ENCODE assay signal across 31 cellular contexts in the genomic region with DNA sequence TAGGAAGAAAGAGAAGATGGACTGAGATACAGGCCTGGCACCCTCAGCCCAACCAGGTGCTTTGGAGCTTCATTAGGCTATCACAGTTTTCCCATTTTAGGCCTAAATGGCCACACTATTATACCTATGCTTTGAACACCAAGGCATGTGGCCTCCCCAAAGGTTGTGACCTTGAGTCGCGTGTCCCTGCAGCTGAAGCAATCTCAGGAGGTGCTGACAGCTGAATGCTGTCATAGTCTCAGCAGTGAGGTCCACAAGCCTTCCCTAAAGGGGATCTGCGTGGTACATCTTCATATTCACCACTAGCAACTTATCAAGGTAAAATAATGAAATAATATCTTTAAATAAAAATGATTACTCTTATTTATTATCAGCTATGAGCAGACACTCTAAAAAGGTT.
"Had no signal": no experiment of that assay in that cellular context is flagged by ENCODE, and none has a peak within 500 bp of the region (broad histone marks: within the 10 kb centered on the region; RNA-seq: fewer than 3 reads in every experiment).

No MANE protein-coding gene starts in this region.

- H3K36me3 ChIP-seq: ascending aorta, SJCRH30 had no signal

- DNase-seq: activated CD4-positive, alpha-beta T cell treated with anti-CD3 and anti-CD28 coated beads, Interleukin-2, amount 10 ng/mL, durations not matched to agents 7 days and 5 days; activated CD4-positive, alpha-beta T cell treated with anti-CD3 and anti-CD28 coated beads, Interleukin-2, amount 50 U/mL, for 48 hours; activated CD8-positive, alpha-beta T cell treated with anti-CD3 and anti-CD28 coated beads, Interleukin-2, amount 10 ng/mL, durations not matched to agents 7 days and 5 days; activated gamma-delta T cell; activated naive CD4-positive, alpha-beta T cell treated with Interleukin-2 at 50 U/mL for 16 hours; activated naive CD8-positive, alpha-beta T cell treated with anti-CD3 and anti-CD28 coated beads, Interleukin-2, amount 10 ng/mL, durations not matched to agents 7 days and 5 days; activated T-cell treated with anti-CD3 and anti-CD28 coated beads, Interleukin-2, amount 50 U/mL, for 24 hours; amygdala; body of pancreas; central memory CD4-positive, alpha-beta T cell; Karpas-422; KBM-7; NCI-H1105; NCI-H187 treated with DMSO at 0.1 percent for 48 hours; NCI-H2081; NCI-H2171 treated with DMSO at 0.1 percent for 48 hours; NCI-H2227 treated with DMSO at 0.1 percent for 48 hours; NCI-H446; NCI-H510A treated with DMSO at 0.1 percent for 48 hours; NCI-H526 treated with DMSO at 0.1 percent for 48 hours; NCI-H774; PC-9; SJCRH30; T1000 had no signal

- H3K36me3 Mint-ChIP-seq: activated naive CD4-positive, alpha-beta T cell treated with anti-CD3 and anti-CD28 coated beads, Interleukin-2, amount 50 U/mL, for 24 hours; activated naive CD8-positive, alpha-beta T cell treated with anti-CD3 and anti-CD28 coated beads, Interleukin-2, amount 10 ng/mL, durations not matched to agents 7 days and 5 days had no signal

- H3K4me1 ChIP-seq: ascending aorta, body of pancreas, SJCRH30 had no signal

- H3K9me3 Mint-ChIP-seq: activated CD4-positive, alpha-beta T cell treated with anti-CD3 and anti-CD28 coated beads, Interleukin-2, amount 10 ng/mL, durations not matched to agents 7 days and 5 days; activated naive CD4-positive, alpha-beta T cell treated with anti-CD3 and anti-CD28 coated beads, Interleukin-2, amount 50 U/mL, for 24 hours; activated naive CD8-positive, alpha-beta T cell treated with anti-CD3 and anti-CD28 coated beads, Interleukin-2, amount 10 ng/mL, durations not matched to agents 7 days and 5 days; activated T-helper 2 cell treated with anti-CD3 and anti-CD28 coated beads, Interferon-gamma antibody, Interleukin-2, Interleukin-4, amounts not matched to agents 10 μg/mL and 5 μg/mL and 100 μg/mL, durations not matched to agents 14 hours and 24 hours and 36 hours had no signal

- H2AFZ ChIP-seq: PC-9 had no signal

- ATAC-seq: activated CD8-positive, alpha-beta T cell treated with anti-CD3 and anti-CD28 coated beads, Interleukin-2, amount 10 ng/mL, durations not matched to agents 7 days and 5 days; body of pancreas had no signal

- H3K27ac Mint-ChIP-seq: activated CD4-positive, alpha-beta T cell treated with anti-CD3 and anti-CD28 coated beads, Interleukin-2, amount 10 ng/mL, durations not matched to agents 7 days and 5 days; activated CD8-positive, alpha-beta T cell treated with anti-CD3 and anti-CD28 coated beads, Interleukin-2, amount 10 ng/mL, durations not matched to agents 7 days and 5 days; activated naive CD4-positive, alpha-beta T cell treated with anti-CD3 and anti-CD28 coated beads, Interleukin-2, amount 50 U/mL, for 24 hours; activated naive CD8-positive, alpha-beta T cell treated with anti-CD3 and anti-CD28 coated beads, Interleukin-2, amount 10 ng/mL, durations not matched to agents 7 days and 5 days; activated T-cell treated with anti-CD3 and anti-CD28 coated beads, Interleukin-2, amount 50 U/mL, for 24 hours; activated T-helper 2 cell treated with anti-CD3 and anti-CD28 coated beads, Interferon-gamma antibody, Interleukin-2, Interleukin-4, amounts not matched to agents 10 μg/mL and 5 μg/mL and 100 μg/mL, durations not matched to agents 14 hours and 24 hours and 36 hours had no signal

- H3K4me2 ChIP-seq: PC-9 had no signal

- H3K9me3 ChIP-seq: ascending aorta, body of pancreas, SJCRH30 had no signal

- H3K27me3 Mint-ChIP-seq: activated CD4-positive, alpha-beta T cell treated with anti-CD3 and anti-CD28 coated beads, Interleukin-2, amount 10 ng/mL, durations not matched to agents 7 days and 5 days; activated naive CD4-positive, alpha-beta T cell treated with anti-CD3 and anti-CD28 coated beads, Interleukin-2, amount 50 U/mL, for 24 hours; activated naive CD8-positive, alpha-beta T cell treated with anti-CD3 and anti-CD28 coated beads, Interleukin-2, amount 10 ng/mL, durations not matched to agents 7 days and 5 days; activated T-cell treated with anti-CD3 and anti-CD28 coated beads, Interleukin-2, amount 50 U/mL, for 24 hours had no signal

- H3K27me3 ChIP-seq: ascending aorta, body of pancreas, SJCRH30 had no signal

- H3K27ac ChIP-seq: ascending aorta, body of pancreas, PC-9, RWPE1, SJCRH30, SK-N-MC had no signal

- H3K4me3 Mint-ChIP-seq: activated CD4-positive, alpha-beta T cell treated with anti-CD3 and anti-CD28 coated beads, Interleukin-2, amount 10 ng/mL, durations not matched to agents 7 days and 5 days; activated CD8-positive, alpha-beta T cell treated with anti-CD3 and anti-CD28 coated beads, Interleukin-2, amount 10 ng/mL, durations not matched to agents 7 days and 5 days; activated naive CD4-positive, alpha-beta T cell treated with anti-CD3 and anti-CD28 coated beads, Interleukin-2, amount 50 U/mL, for 24 hours; activated naive CD8-positive, alpha-beta T cell treated with anti-CD3 and anti-CD28 coated beads, Interleukin-2, amount 10 ng/mL, durations not matched to agents 7 days and 5 days; activated T-cell treated with anti-CD3 and anti-CD28 coated beads, Interleukin-2, amount 50 U/mL, for 24 hours had no signal

- H3K4me3 ChIP-seq: ascending aorta, body of pancreas, PC-9, SJCRH30, SK-N-MC had no signal

- H3K4me1 Mint-ChIP-seq: activated CD4-positive, alpha-beta T cell treated with anti-CD3 and anti-CD28 coated beads, Interleukin-2, amount 10 ng/mL, durations not matched to agents 7 days and 5 days; activated naive CD4-positive, alpha-beta T cell treated with anti-CD3 and anti-CD28 coated beads, Interleukin-2, amount 50 U/mL, for 24 hours; activated naive CD8-positive, alpha-beta T cell treated with anti-CD3 and anti-CD28 coated beads, Interleukin-2, amount 10 ng/mL, durations not matched to agents 7 days and 5 days had no signal

- FAIRE-seq: bronchial epithelial cell, RCC 7860 had no signal
